ENCODE assay signal across 24 cellular contexts in the genomic region with DNA sequence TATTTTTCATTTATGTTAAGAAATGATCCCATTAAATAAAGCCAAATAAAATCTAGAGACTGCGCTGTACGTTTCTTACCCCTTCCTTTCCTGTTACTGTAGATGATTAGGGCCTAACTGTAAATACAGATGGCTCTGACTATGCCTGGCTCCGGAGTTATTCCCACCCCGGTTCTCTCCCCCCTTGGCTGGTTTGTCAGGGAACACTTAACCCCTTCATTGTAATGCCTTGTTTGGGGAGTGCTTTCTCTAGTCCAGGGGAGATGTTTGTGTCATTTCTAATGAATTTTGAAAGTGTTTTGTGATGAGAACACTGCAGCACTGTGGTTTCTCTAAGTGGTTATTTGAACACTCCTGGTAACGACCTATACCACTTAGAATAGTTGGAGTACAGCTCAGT. TPM values are rescaled to one million over a fixed set of nuclear protein-coding genes. Genes with fewer than 3 reads are reported as not detected.
DNase-seq lines count a peak whose midpoint lies in the region; ATAC-seq and TF ChIP-seq lines count a peak whose summit lies in the region.
"Had no signal": no experiment of that assay in that cellular context is flagged by ENCODE, and none has a peak within 500 bp of the region (broad histone marks: within the 10 kb centered on the region; RNA-seq: fewer than 3 reads in every experiment).

No MANE protein-coding gene starts in this region.

- peaks cover 43% of the 10 kb centered on the region for H3K4me1 Mint-ChIP-seq in activated naive CD4-positive, alpha-beta T cell treated with anti-CD3 and anti-CD28 coated beads for 36 hours (ENCODE audit: low read depth)
- H3K4me1 Mint-ChIP-seq in T-cell (peaks cover 50 to 51% (median 51%) of the 10 kb centered on the region in 3 donors), Calu3 (ENCODE audit: low read depth, unreplicated experiment) (no peaks in the 10 kb centered on the region)
- H3K4me1 Mint-ChIP-seq in activated naive CD8-positive, alpha-beta T cell treated with anti-CD3 and anti-CD28 coated beads for 36 hours, result peaks cover 40% of the 10 kb centered on the region
- H3K4me1 Mint-ChIP-seq in stimulated activated effector memory CD8-positive, alpha-beta T cell treated with anti-CD3 and anti-CD28 coated beads, Interleukin-12 subunit alpha, Interleukin-12 subunit beta, amount 100 ng/mL, for 72 hours, result peaks cover 67% of the 10 kb centered on the region
- H3K4me1 Mint-ChIP-seq: nephron progenitor cell had no signal

- no TSS peak for BruUV-seq in Calu3 (replicated peaks; lab: Mats Ljungman, UMichigan)

- H3K27ac Mint-ChIP-seq in activated naive CD4-positive, alpha-beta T cell treated with anti-CD3 and anti-CD28 coated beads for 36 hours, result peak overlapping the region; percentile 69
- H3K27ac Mint-ChIP-seq in T-cell (peak overlapping the region; percentile 53 to 78), Calu3 (ENCODE audit: unreplicated experiment) (no peak overlapping the region)
- H3K27ac Mint-ChIP-seq in activated naive CD8-positive, alpha-beta T cell treated with anti-CD3 and anti-CD28 coated beads for 36 hours, result peak overlapping the region; percentile 78
- H3K27ac Mint-ChIP-seq in stimulated activated effector memory CD8-positive, alpha-beta T cell treated with anti-CD3 and anti-CD28 coated beads, Interleukin-12 subunit alpha, Interleukin-12 subunit beta, amount 100 ng/mL, for 72 hours, result peak overlapping the region; percentile 79

- peak in 1 of 4 experiments; percentile 12 for ATAC-seq in T-cell (replicated peaks in 1 of 4)
- ATAC-seq in stimulated activated effector memory CD8-positive, alpha-beta T cell treated with anti-CD3 and anti-CD28 coated beads, Interleukin-12 subunit alpha, Interleukin-12 subunit beta, amount 100 ng/mL, for 72 hours, result no peak
- ATAC-seq: activated CD4-positive, CD25-positive, alpha-beta regulatory T cell treated with anti-CD3 and anti-CD28 coated beads, Interleukin-2, amount 50 U/mL, for 24 hours; esophagus mucosa; foreskin keratinocyte; heart left ventricle; K562; lower lobe of right lung had no signal

- no peak for TF ChIP-seq CTCF in Calu3 (IDR thresholded peaks at IDR 0.05; ENCODE audit: unreplicated experiment)

- H3K4me3 Mint-ChIP-seq in activated naive CD4-positive, alpha-beta T cell treated with anti-CD3 and anti-CD28 coated beads for 36 hours, result no peak overlapping the region
- no peak overlapping the region for H3K4me3 Mint-ChIP-seq in T-cell
- H3K4me3 Mint-ChIP-seq in activated naive CD8-positive, alpha-beta T cell treated with anti-CD3 and anti-CD28 coated beads for 36 hours, result no peak overlapping the region
- H3K4me3 Mint-ChIP-seq in stimulated activated effector memory CD8-positive, alpha-beta T cell treated with anti-CD3 and anti-CD28 coated beads, Interleukin-12 subunit alpha, Interleukin-12 subunit beta, amount 100 ng/mL, for 72 hours, result no peak overlapping the region
- H3K4me3 Mint-ChIP-seq in Calu3 (ENCODE audit: low read depth, unreplicated experiment), result no peak overlapping the region
- H3K4me3 Mint-ChIP-seq: nephron progenitor cell had no signal

- H3K36me3 Mint-ChIP-seq in activated naive CD4-positive, alpha-beta T cell treated with anti-CD3 and anti-CD28 coated beads for 36 hours (ENCODE audit: low read depth), result peaks cover 48% of the 10 kb centered on the region
- peaks cover 53% of the 10 kb centered on the region for H3K36me3 Mint-ChIP-seq in T-cell
- H3K36me3 Mint-ChIP-seq in activated naive CD8-positive, alpha-beta T cell treated with anti-CD3 and anti-CD28 coated beads for 36 hours, result peaks cover 44% of the 10 kb centered on the region
- peaks cover 96% of the 10 kb centered on the region for H3K36me3 Mint-ChIP-seq in stimulated activated effector memory CD8-positive, alpha-beta T cell treated with anti-CD3 and anti-CD28 coated beads, Interleukin-12 subunit alpha, Interleukin-12 subunit beta, amount 100 ng/mL, for 72 hours
- H3K36me3 Mint-ChIP-seq in Calu3 (ENCODE audit: insufficient read depth, unreplicated experiment), result peaks cover 32% of the 10 kb centered on the region

- POLR2A ChIA-PET in T-cell (lab: Charles Lee), result interaction anchor here in 1 of 2 donors (1.5 kb wide), 1 partner anchor 10 kb away, joined by 3 read pairs; no protein-coding TSS in a partner anchor

- CTCF ChIA-PET in activated naive CD4-positive, alpha-beta T cell treated with anti-CD3 and anti-CD28 coated beads for 36 hours (lab: Charles Lee), result interaction anchor here (0.5 to 0.9 kb wide), 2 partner anchors 32 to 221 kb away, joined by 3 to 4 read pairs; no protein-coding TSS in a partner anchor
- CTCF ChIA-PET in T-cell (lab: Charles Lee) (interaction anchor here in 1 of 2 donors (1.0 kb wide), 1 partner anchor 18 kb away, joined by 3 read pairs; no protein-coding TSS in a partner anchor), Calu3 (lab: Charles Lee) (no interaction called here)

- intact Hi-C loops in activated naive CD4-positive, alpha-beta T cell treated with anti-CD3 and anti-CD28 coated beads for 36 hours (cut with micrococcal nuclease), result no loop called here
- intact Hi-C loops in Calu3 (cut with micrococcal nuclease; ENCODE audit: unreplicated experiment), result no loop called here

- no peak for DNase-seq in activated naive CD4-positive, alpha-beta T cell treated with anti-CD3 and anti-CD28 coated beads for 36 hours
- DNase-seq in activated naive CD4-positive, alpha-beta T cell treated with anti-CD3 and anti-CD28 coated beads, Interleukin-2, amount 50 U/mL, for 16 hours, result no peak
- DNase-seq in T-cell, result no peak
- DNase-seq in activated naive CD8-positive, alpha-beta T cell treated with anti-CD3 and anti-CD28 coated beads for 36 hours, result no peak
- no peak for DNase-seq in stimulated activated effector memory CD8-positive, alpha-beta T cell treated with anti-CD3 and anti-CD28 coated beads, Interleukin-12 subunit alpha, Interleukin-12 subunit beta, amount 100 ng/mL, for 72 hours (ENCODE audit: low spot score in 2 of 2)
- DNase-seq in activated CD4-positive, CD25-positive, alpha-beta regulatory T cell (lab: John Stamatoyannopoulos, UW), result no peak
- DNase-seq in Calu3, result no peak
- DNase-seq: activated effector memory CD4-positive, alpha-beta T cell treated with anti-CD3 and anti-CD28 coated beads, Interleukin-2, amount 50 U/mL, for 16 hours; aorta; C1 segment of cervical spinal cord; cortex of kidney; foreskin keratinocyte; heart left ventricle; lower lobe of right lung; MM.1S; NCI-H2029 treated with DMSO at 0.1 percent for 48 hours; NCI-H446 treated with DMSO at 0.1 percent for 48 hours; NCI-H82; nephron progenitor cell; ovary; trophoblast cell had no signal

- H3K9me3 Mint-ChIP-seq in activated naive CD4-positive, alpha-beta T cell treated with anti-CD3 and anti-CD28 coated beads for 36 hours, result no peaks in the 10 kb centered on the region
- H3K9me3 Mint-ChIP-seq in T-cell (peaks cover 0 to 3% (median 0%) of the 10 kb centered on the region in 3 donors), Calu3 (ENCODE audit: low read depth, unreplicated experiment) (no peaks in the 10 kb centered on the region)
- no peaks in the 10 kb centered on the region for H3K9me3 Mint-ChIP-seq in activated naive CD8-positive, alpha-beta T cell treated with anti-CD3 and anti-CD28 coated beads for 36 hours
- H3K9me3 Mint-ChIP-seq in stimulated activated effector memory CD8-positive, alpha-beta T cell treated with anti-CD3 and anti-CD28 coated beads, Interleukin-12 subunit alpha, Interleukin-12 subunit beta, amount 100 ng/mL, for 72 hours, result no peaks in the 10 kb centered on the region
- H3K9me3 Mint-ChIP-seq: nephron progenitor cell had no signal

- H3K27me3 Mint-ChIP-seq in activated naive CD4-positive, alpha-beta T cell treated with anti-CD3 and anti-CD28 coated beads for 36 hours (ENCODE audit: low read depth), result no peaks in the 10 kb centered on the region
- no peaks in the 10 kb centered on the region for H3K27me3 Mint-ChIP-seq in T-cell
- no peaks in the 10 kb centered on the region for H3K27me3 Mint-ChIP-seq in activated naive CD8-positive, alpha-beta T cell treated with anti-CD3 and anti-CD28 coated beads for 36 hours
- no peaks in the 10 kb centered on the region for H3K27me3 Mint-ChIP-seq in Calu3 (ENCODE audit: unreplicated experiment)

RNA-seq across cellular contexts. Expression of a gene that starts 8.8 kb away (rescaled TPM):
- 10 to 100 TPM; 23.0 to 24.1 TPM for total RNA-seq in activated naive CD4-positive, alpha-beta T cell treated with anti-CD3 and anti-CD28 coated beads for 36 hours
- total RNA-seq in T-cell (10 to 100 TPM; 19.5 to 37.9 (median 29.5) TPM), Calu3 (2022) (30.5 and 33.0 TPM in 2 replicates)
- 10 to 100 TPM; 29.8 to 30.9 TPM for total RNA-seq in activated naive CD8-positive, alpha-beta T cell treated with anti-CD3 and anti-CD28 coated beads for 36 hours

RNA-seq across cellular contexts. Expression of a gene that starts 8.8 kb away (rescaled TPM):
- total RNA-seq in activated naive CD4-positive, alpha-beta T cell treated with anti-CD3 and anti-CD28 coated beads for 36 hours, result 10 to 100 TPM; 34.4 to 37.8 TPM
- 10 to 100 TPM; 24.6 to 45.8 (median 39.9) TPM for total RNA-seq in T-cell
- total RNA-seq in activated naive CD8-positive, alpha-beta T cell treated with anti-CD3 and anti-CD28 coated beads for 36 hours, result 10 to 100 TPM; 27.1 to 27.2 TPM
- total RNA-seq in Calu3 (2022), result 24.9 and 27.8 TPM in 2 replicates
